Comparison of ENCODE assay signal across 8 cellular contexts in genomic region chr2:240840435-240841060, GRCh38. TPM values are rescaled to one million over a fixed set of nuclear protein-coding genes. Genes with fewer than 3 reads are reported as not detected.
DNase-seq lines count a peak whose midpoint lies in the region; ATAC-seq and TF ChIP-seq lines count a peak whose summit lies in the region.

No MANE protein-coding gene starts in this region.

- H3K27me3 Mint-ChIP-seq in nephron (ENCODE audit: low read depth): peaks cover 22% of the 10 kb centered on the region

- POLR2A ChIA-PET in RWPE1 (lab: Yijun Ruan, JAX; ENCODE audit: low non-redundant PET): no interaction called here

- ATAC-seq in HG02885 (IDR thresholded peaks at IDR 0.05; ENCODE audit: poor library complexity, unreplicated experiment): no peak
- no peak for ATAC-seq in GM21360 (IDR thresholded peaks at IDR 0.05; ENCODE audit: unreplicated experiment)

- H3K27ac ChIP-seq in RWPE1: no peak overlapping the region
- no peak overlapping the region for H3K27ac ChIP-seq in esophagus muscularis mucosa (replicated peaks in 1 of 4)
- no peak overlapping the region for H3K27ac ChIP-seq in vagina

- DNase-seq in DMS153 treated with DMSO at 0.1 percent for 48 hours (lab: John Stamatoyannopoulos, UW; ENCODE audit: unreplicated experiment) (peak; percentile 74), HPDE6-E6E7 (ENCODE audit: extremely low spot score) (peak; percentile 59), RWPE1 (ENCODE audit: low spot score) (peak; percentile 57), esophagus muscularis mucosa (ENCODE audit: extremely low spot score) (no peak), vagina (ENCODE audit: extremely low spot score in 2 of 2) (no peak)

- intact Hi-C loops in esophagus muscularis mucosa (cut with DNase I): no loop called here
- intact Hi-C loops in vagina (cut with DNase I): no loop called here

- no peaks in the 10 kb centered on the region for H3K4me1 Mint-ChIP-seq in nephron

- TF ChIP-seq CTCF in RWPE1 (conservative IDR thresholded peaks at IDR 0.05; ENCODE audit: low read depth): peak; percentile 55
- TF ChIP-seq CTCF in esophagus muscularis mucosa (IDR thresholded peaks at IDR 0.05): peak; percentile 20 to 48 (median 32)
- peak; percentile 72 to 76 (median 75) for TF ChIP-seq CTCF in nephron (IDR thresholded peaks at IDR 0.05; ENCODE audit: unreplicated experiment in 3 of 3)
- TF ChIP-seq CTCF in vagina (IDR thresholded peaks at IDR 0.05): peak in 1 of 3 experiments; percentile 18

- H3K36me3 ChIP-seq in esophagus muscularis mucosa (no peaks in the 10 kb centered on the region), vagina (no peaks in the 10 kb centered on the region)

- H3K4me3 ChIP-seq in esophagus muscularis mucosa: no peak overlapping the region
- H3K4me3 ChIP-seq in vagina: no peak overlapping the region

- H3K9me3 ChIP-seq in esophagus muscularis mucosa (no peaks in the 10 kb centered on the region), vagina (no peaks in the 10 kb centered on the region)

- H3K27me3 ChIP-seq in esophagus muscularis mucosa: peaks cover 0 to 27% (median 3%) of the 10 kb centered on the region in 4 donors
- no peaks in the 10 kb centered on the region for H3K27me3 ChIP-seq in vagina

- no peak for TF ChIP-seq POLR2A in esophagus muscularis mucosa (IDR thresholded peaks at IDR 0.05; ENCODE audit: low read depth)
- TF ChIP-seq POLR2A in vagina (IDR thresholded peaks at IDR 0.05): no peak

- no peaks in the 10 kb centered on the region for H3K36me3 Mint-ChIP-seq in nephron (ENCODE audit: low read depth)

- CTCF ChIA-PET in RWPE1 (lab: Yijun Ruan, JAX): interaction anchor here (0.6 to 1.5 kb wide), 14 partner anchors 11 to 692 kb away, joined by 3 to 4 read pairs (median 4); no protein-coding TSS in a partner anchor

- H3K27ac Mint-ChIP-seq in nephron: no peak overlapping the region

- WGBS in esophagus muscularis mucosa: 22% methylated on average over 4 of the region's 9 CpGs

- H3K4me1 ChIP-seq in esophagus muscularis mucosa (peaks cover 0 to 7% (median 2%) of the 10 kb centered on the region in 4 donors), vagina (peaks cover 7% of the 10 kb centered on the region)

- H3K9me3 Mint-ChIP-seq in nephron: no peaks in the 10 kb centered on the region

- TF ChIP-seq EP300 in esophagus muscularis mucosa (IDR thresholded peaks at IDR 0.05): no peak

- H3K4me3 Mint-ChIP-seq in nephron: no peak overlapping the region

RNA-seq across cellular contexts. Expression of gene KIF1A, which starts 20.5 kb away (rescaled TPM):
- total RNA-seq in esophagus muscularis mucosa (1 to 10 TPM; 1.7 to 4.1 (median 3.4) TPM), vagina (6.1 TPM)

RNA-seq across cellular contexts. Expression of gene AGXT, which starts 28.1 kb away (rescaled TPM):
- total RNA-seq in esophagus muscularis mucosa (not detected), vagina (not detected)

RNA-seq across cellular contexts. Expression of gene MAB21L4, which starts 55.4 kb away (rescaled TPM):
- total RNA-seq in esophagus muscularis mucosa: under 1 TPM in 1 of 4 donors, not detected in 3; 0.83 TPM
- total RNA-seq in vagina: 21.1 TPM

Comparison
In these comparisons a context has a peak if more than half of its experiments do, and no peak if none do; other contexts are left out.
1. DNase-seq: peak in DMS153 treated with DMSO at 0.1 percent for 48 hours (single experiment), HPDE6-E6E7 (single experiment) and RWPE1 (single experiment); none in esophagus muscularis mucosa (single experiment) and vagina (0 of 2).
2. RNA of gene MAB21L4, which starts 55.4 kb away (total RNA-seq): 21.1 TPM in vagina (single experiment); 0.83 TPM in esophagus muscularis mucosa; every median in the first group is over 10 times any median in the second.